In the genomic region with DNA sequence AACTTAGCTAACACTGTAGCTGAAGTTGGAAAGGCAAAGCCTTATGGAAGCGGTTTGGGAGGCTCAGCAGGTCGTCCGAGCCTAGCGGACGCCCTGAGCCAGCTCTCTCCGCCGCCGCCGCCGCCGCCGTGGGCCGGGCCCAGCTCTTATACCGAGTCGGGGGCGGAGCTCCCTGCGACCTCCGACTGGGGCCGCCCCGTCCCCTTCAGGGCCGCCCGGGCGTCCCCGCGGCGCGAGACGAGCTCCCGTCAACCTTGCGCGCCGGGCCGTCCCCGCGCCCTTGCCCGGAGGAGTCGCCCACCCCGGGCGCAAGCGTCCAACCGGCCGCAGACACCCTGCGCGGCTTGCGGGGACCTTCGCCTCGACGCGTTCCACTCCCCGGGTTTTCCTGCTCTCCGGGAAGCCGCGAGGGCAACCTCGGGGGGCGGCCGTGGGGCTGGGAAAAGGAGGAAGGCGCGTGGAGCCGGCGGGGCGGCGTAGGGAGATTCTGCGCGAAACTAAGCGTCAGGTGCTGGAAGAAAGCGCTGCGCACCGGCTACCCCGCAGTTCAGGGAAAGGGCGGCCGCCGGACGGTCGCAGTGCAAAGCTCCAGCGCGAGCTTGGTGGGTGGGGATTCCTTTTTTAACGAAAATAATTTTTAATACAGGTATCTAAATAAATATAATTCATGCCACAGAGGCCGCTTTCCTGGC, we compare ENCODE assay signal across 8 cellular contexts. TPM values are rescaled to one million over a fixed set of nuclear protein-coding genes. Genes with fewer than 3 reads are reported as not detected.
DNase-seq lines count a peak whose midpoint lies in the region; ATAC-seq and TF ChIP-seq lines count a peak whose summit lies in the region.

A gene with protein sequence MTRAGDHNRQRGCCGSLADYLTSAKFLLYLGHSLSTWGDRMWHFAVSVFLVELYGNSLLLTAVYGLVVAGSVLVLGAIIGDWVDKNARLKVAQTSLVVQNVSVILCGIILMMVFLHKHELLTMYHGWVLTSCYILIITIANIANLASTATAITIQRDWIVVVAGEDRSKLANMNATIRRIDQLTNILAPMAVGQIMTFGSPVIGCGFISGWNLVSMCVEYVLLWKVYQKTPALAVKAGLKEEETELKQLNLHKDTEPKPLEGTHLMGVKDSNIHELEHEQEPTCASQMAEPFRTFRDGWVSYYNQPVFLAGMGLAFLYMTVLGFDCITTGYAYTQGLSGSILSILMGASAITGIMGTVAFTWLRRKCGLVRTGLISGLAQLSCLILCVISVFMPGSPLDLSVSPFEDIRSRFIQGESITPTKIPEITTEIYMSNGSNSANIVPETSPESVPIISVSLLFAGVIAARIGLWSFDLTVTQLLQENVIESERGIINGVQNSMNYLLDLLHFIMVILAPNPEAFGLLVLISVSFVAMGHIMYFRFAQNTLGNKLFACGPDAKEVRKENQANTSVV (minus strand): TSS at position 125 of the 692 bp plus-strand sequence. CDS start 326 bp downstream, outside the sequence.

- TF ChIP-seq POLR2A in tibial nerve (IDR thresholded peaks at IDR 0.05) = peak; percentile 56 to 80

- peak within 1 kb of the TSS; percentile 55 for H3K4me3 ChIP-seq in AG04449 (ENCODE audit: low read depth, low read length)
- H3K4me3 ChIP-seq in osteoblast (ENCODE audit: insufficient read depth, low read length) = peak within 1 kb of the TSS; percentile 70
- H3K4me3 ChIP-seq in tibial nerve = peak within 1 kb of the TSS; percentile 47 to 73 (median 70)

- intact Hi-C loops in Right ventricle myocardium inferior (cut with DNase I) = loop anchor here (1.0 to 10.0 kb wide), 5 partner anchors 33 to 204 kb away; a partner anchor contains a TSS

- 0 to 1% methylated on average over 41 to 54 of the region's 78 CpGs for WGBS in tibial nerve, 2 donors

- peak; percentile 95 to 98 for ATAC-seq in activated naive CD4-positive, alpha-beta T cell treated with anti-CD3 and anti-CD28 coated beads, Interleukin-2, amount 50 U/mL, for 72 hours
- peak; percentile 98 for ATAC-seq in Right ventricle myocardium inferior

- no peaks in the 10 kb centered on the region for H3K79me2 ChIP-seq in osteoblast (ENCODE audit: insufficient read depth, low read length)

- peaks cover 76% of the 10 kb centered on the region for H3K27me3 ChIP-seq in osteoblast (ENCODE audit: insufficient read depth, low read length)
- H3K27me3 ChIP-seq in tibial nerve = no peaks in the 10 kb centered on the region

- no peak within 1 kb of the TSS for H3K27ac ChIP-seq in osteoblast (ENCODE audit: low read depth, low read length)
- peak within 1 kb of the TSS; percentile 73 to 90 (median 90) for H3K27ac ChIP-seq in tibial nerve

- H3K9me3 ChIP-seq in osteoblast (ENCODE audit: low read depth, low read length) = no peaks in the 10 kb centered on the region
- H3K9me3 ChIP-seq in tibial nerve = no peaks in the 10 kb centered on the region

- H3K4me2 ChIP-seq in osteoblast (ENCODE audit: insufficient read depth, low read length) = peak within 1 kb of the TSS; percentile 82

- no peaks in the 10 kb centered on the region for H3K9me3 Mint-ChIP-seq in activated naive CD4-positive, alpha-beta T cell treated with anti-CD3 and anti-CD28 coated beads, Interleukin-2, amount 50 U/mL, for 72 hours

- TF ChIP-seq EP300 in tibial nerve (IDR thresholded peaks at IDR 0.05) = peak in 1 of 2 donors; percentile 88

- H4K20me1 ChIP-seq in osteoblast (ENCODE audit: insufficient read depth, low read length) = no peaks in the 10 kb centered on the region

- peaks cover 0 to 10% of the 10 kb centered on the region in 2 donors for H3K36me3 Mint-ChIP-seq in activated naive CD4-positive, alpha-beta T cell treated with anti-CD3 and anti-CD28 coated beads, Interleukin-2, amount 50 U/mL, for 72 hours

- H2AFZ ChIP-seq in osteoblast (ENCODE audit: low read length) = peak within 1 kb of the TSS; percentile 92

- DNase-seq in AG04449 (ENCODE audit: low read depth, low spot score) = no peak
- peak; percentile 7 for DNase-seq in GM19238 (ENCODE audit: insufficient read length, low spot score)
- peak; percentile 87 for DNase-seq in HT-29 (ENCODE audit: low spot score)
- peak; percentile 85 for DNase-seq in SK-N-DZ (ENCODE audit: low spot score)
- peak; percentile 69 to 71 for DNase-seq in activated naive CD4-positive, alpha-beta T cell treated with anti-CD3 and anti-CD28 coated beads, Interleukin-2, amount 50 U/mL, for 72 hours (ENCODE audit: low spot score in 2 of 2)
- DNase-seq in Right ventricle myocardium inferior (ENCODE audit: missing footprints) = peak; percentile 93
- DNase-seq in osteoblast (ENCODE audit: insufficient read length, low spot score, missing footprints) = peak; percentile 87
- DNase-seq in tibial nerve (ENCODE audit: low spot score in 2 of 2) = peak; percentile 56 to 66

- no peaks in the 10 kb centered on the region for H3K36me3 ChIP-seq in osteoblast (ENCODE audit: insufficient read depth, low read length)
- no peaks in the 10 kb centered on the region for H3K36me3 ChIP-seq in tibial nerve

- no peak within 1 kb of the TSS for H3K27ac Mint-ChIP-seq in activated naive CD4-positive, alpha-beta T cell treated with anti-CD3 and anti-CD28 coated beads, Interleukin-2, amount 50 U/mL, for 72 hours

- POLR2A ChIA-PET in AG04449 (lab: Yijun Ruan, JAX) = no interaction called here

- CTCF ChIA-PET in AG04449 (lab: Yijun Ruan, JAX) = no interaction called here

- TF ChIP-seq CTCF in AG04449 (IDR thresholded peaks at IDR 0.05; ENCODE audit: insufficient read depth, low read length, missing control alignments) (no peak), osteoblast (IDR thresholded peaks at IDR 0.05; ENCODE audit: extremely low read depth, low read depth, low read length) (no peak), tibial nerve (IDR thresholded peaks at IDR 0.05) (peak in 1 of 5 experiments; percentile 54)

- peaks cover 8% of the 10 kb centered on the region for H3K4me1 ChIP-seq in osteoblast (ENCODE audit: insufficient read depth, low read length)
- peaks cover 0 to 50% (median 24%) of the 10 kb centered on the region in 4 donors for H3K4me1 ChIP-seq in tibial nerve

RNA-seq across cellular contexts. Expression of the gene that starts here (rescaled TPM):
- 85.1 and 87.6 TPM in 2 replicates for total RNA-seq in HT-29 (2014; rRNA removed; shearing (Covaris generic))
- 3.9 and 8.0 TPM in 2 replicates for polyA plus RNA-seq in SK-N-DZ (2014; cell fraction: cytosol; rRNA removed)
- polyA plus RNA-seq in SK-N-DZ (2014; cell fraction: nucleus; rRNA removed) = 4.7 and 5.2 TPM in 2 replicates
- 1 to 10 TPM; 1.6 to 4.6 TPM for total RNA-seq in activated naive CD4-positive, alpha-beta T cell treated with anti-CD3 and anti-CD28 coated beads, Interleukin-2, amount 50 U/mL, for 72 hours
- total RNA-seq in Right ventricle myocardium inferior = 51.0 TPM
- 10.9 and 13.6 TPM in 2 replicates for total RNA-seq in osteoblast
- total RNA-seq in tibial nerve = 10 to 100 TPM; 26.0 to 51.1 (median 36.0) TPM
